Comparison of ENCODE assay signal across 7 cellular contexts in genomic region chr1:107965112-107965991, GRCh38. TPM values are rescaled to one million over a fixed set of nuclear protein-coding genes. Genes with fewer than 3 reads are reported as not detected.
DNase-seq lines count a peak whose midpoint lies in the region; ATAC-seq and TF ChIP-seq lines count a peak whose summit lies in the region.

Gene VAV3 (minus strand): TSS chr1:107965180. CDS start chr1:107964869, 311 bp downstream.

- POLR2A ChIA-PET in activated CD4-positive, alpha-beta T cell treated with anti-CD3 and anti-CD28 coated beads, Interleukin-2, amount 10 ng/mL, durations not matched to agents 7 days and 5 days (lab: Charles Lee): no interaction called here

- peak within 1 kb of the TSS; percentile 79 for H3K27ac Mint-ChIP-seq in activated CD4-positive, alpha-beta T cell treated with anti-CD3 and anti-CD28 coated beads, Interleukin-2, amount 10 ng/mL, durations not matched to agents 7 days and 5 days

- TF ChIP-seq CTCF in GM13977 (IDR thresholded peaks at IDR 0.05; ENCODE audit: extremely low read depth, insufficient read depth, missing control alignments): no peak

- H3K4me1 Mint-ChIP-seq in activated CD4-positive, alpha-beta T cell treated with anti-CD3 and anti-CD28 coated beads, Interleukin-2, amount 10 ng/mL, durations not matched to agents 7 days and 5 days: peaks cover 32% of the 10 kb centered on the region

- in situ Hi-C loops in GM13977 (cut with MboI; ENCODE audit: low pct_unique_long_range_greater_than_20kb, low sequenced_read_pairs, unreplicated experiment): no loop called here

- peaks cover 5% of the 10 kb centered on the region for H3K27me3 Mint-ChIP-seq in activated CD4-positive, alpha-beta T cell treated with anti-CD3 and anti-CD28 coated beads, Interleukin-2, amount 10 ng/mL, durations not matched to agents 7 days and 5 days

- H3K36me3 Mint-ChIP-seq in activated CD4-positive, alpha-beta T cell treated with anti-CD3 and anti-CD28 coated beads, Interleukin-2, amount 10 ng/mL, durations not matched to agents 7 days and 5 days (ENCODE audit: low read depth): no peaks in the 10 kb centered on the region

- no peak for ATAC-seq in GM21381 (IDR thresholded peaks at IDR 0.05; ENCODE audit: unreplicated experiment)

- H3K9me3 Mint-ChIP-seq in activated CD4-positive, alpha-beta T cell treated with anti-CD3 and anti-CD28 coated beads, Interleukin-2, amount 10 ng/mL, durations not matched to agents 7 days and 5 days: no peaks in the 10 kb centered on the region

- H3K4me3 Mint-ChIP-seq in activated CD4-positive, alpha-beta T cell treated with anti-CD3 and anti-CD28 coated beads, Interleukin-2, amount 10 ng/mL, durations not matched to agents 7 days and 5 days: peak within 1 kb of the TSS; percentile 83

- DNase-seq in GM13977 (ENCODE audit: low spot score) (peak; percentile 81), NCI-H226 (peak; percentile 38), dermis microvascular lymphatic vessel endothelial cell (ENCODE audit: low read depth in 2 of 2) (peak; percentile 79 to 88), left kidney (ENCODE audit: low read depth, low spot score) (peak; percentile 95)
- peak; percentile 46 for DNase-seq in activated CD4-positive, alpha-beta T cell treated with anti-CD3 and anti-CD28 coated beads, Interleukin-2, amount 10 ng/mL, durations not matched to agents 7 days and 5 days
- peak; percentile 56 to 57 for DNase-seq in stimulated activated CD4-positive, alpha-beta T cell treated with anti-CD3 and anti-CD28 coated beads, Interleukin-15, amount 100 ng/mL, for 48 hours (ENCODE audit: low read depth in 2 of 2)

- CTCF ChIA-PET in activated CD4-positive, alpha-beta T cell treated with anti-CD3 and anti-CD28 coated beads, Interleukin-2, amount 10 ng/mL, durations not matched to agents 7 days and 5 days (lab: Charles Lee): interaction anchor here (0.9 to 1.9 kb wide), 4 partner anchors 11 to 681 kb away, joined by 3 to 5 read pairs (median 4); no protein-coding TSS in a partner anchor

RNA-seq across cellular contexts. Expression of gene VAV3, which starts in this region (rescaled TPM):
- 1 to 10 TPM; 1.2 to 1.3 TPM for total RNA-seq in activated CD4-positive, alpha-beta T cell treated with anti-CD3 and anti-CD28 coated beads, Interleukin-2, amount 10 ng/mL, durations not matched to agents 7 days and 5 days
- 36.1 and 51.6 TPM in 2 replicates for total RNA-seq in dermis microvascular lymphatic vessel endothelial cell

Comparison
In these comparisons a context has a peak if more than half of its experiments do, and no peak if none do; other contexts are left out.
1. RNA of gene VAV3 (total RNA-seq): 36.1 to 51.6 TPM in dermis microvascular lymphatic vessel endothelial cell; 1.2 to 1.3 TPM in activated CD4-positive, alpha-beta T cell treated with anti-CD3 and anti-CD28 coated beads, Interleukin-2, amount 10 ng/mL, durations not matched to agents 7 days and 5 days; every median in the first group is over 10 times any median in the second.
2. DNase-seq: peak in every context shown above with its lines; median percentile 95 in left kidney; 84 in dermis microvascular lymphatic vessel endothelial cell; 81 in GM13977; 56 in stimulated activated CD4-positive, alpha-beta T cell treated with anti-CD3 and anti-CD28 coated beads, Interleukin-15, amount 100 ng/mL, for 48 hours; 46 in activated CD4-positive, alpha-beta T cell treated with anti-CD3 and anti-CD28 coated beads, Interleukin-2, amount 10 ng/mL, durations not matched to agents 7 days and 5 days; 38 in NCI-H226.